ENCODE assay signal across 8 cellular contexts in the genomic region with DNA sequence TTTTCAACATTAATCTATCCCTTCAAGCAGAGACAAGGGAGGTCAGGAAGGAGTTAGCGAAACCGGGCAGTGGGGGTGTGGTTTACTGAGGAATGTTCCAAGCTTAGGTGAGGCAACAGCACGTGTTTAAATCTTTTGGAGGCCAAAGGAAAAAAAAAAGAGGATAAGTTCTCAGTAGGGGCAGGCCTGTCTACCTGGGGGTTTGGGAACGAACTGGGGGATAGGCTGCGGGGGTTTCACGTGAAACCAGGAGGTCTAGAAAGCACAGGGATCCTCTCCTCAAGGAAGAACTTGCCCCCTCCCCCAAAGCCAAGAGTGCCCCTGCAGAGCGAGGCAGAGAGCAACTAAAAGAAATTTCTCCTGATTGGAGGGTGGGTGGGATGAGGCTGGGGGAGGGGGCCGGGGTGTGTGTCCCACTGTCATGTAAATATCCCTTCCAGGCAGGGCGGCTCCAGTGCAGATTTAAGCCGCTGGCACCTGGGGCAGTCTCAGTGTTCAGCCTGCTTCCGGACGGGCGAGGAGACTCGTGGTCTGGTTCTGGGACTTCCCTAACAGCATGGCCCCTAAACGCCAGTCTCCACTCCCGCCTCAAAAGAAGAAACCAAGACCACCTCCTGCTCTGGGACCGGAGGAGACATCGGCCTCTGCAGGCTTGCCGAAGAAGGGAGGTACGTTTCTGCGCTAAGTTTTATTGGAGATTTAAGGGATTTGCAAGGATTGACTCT. TPM values are rescaled to one million over a fixed set of nuclear protein-coding genes. Genes with fewer than 3 reads are reported as not detected.
A peak's percentile ranks its signal among the peaks of the same experiment; 100 is the strongest.
DNase-seq lines count a peak whose midpoint lies in the region; ATAC-seq, FAIRE-seq and TF ChIP-seq lines count a peak whose summit lies in the region.

No MANE protein-coding gene starts in this region.

- WGBS in A549 (ENCODE audit: missing lambda C conversion rate): 6% methylated on average over 20 of the region's 21 CpGs

- TF ChIP-seq CTCF in A549 (IDR thresholded peaks at IDR 0.05) (no peak), GM12865 (IDR thresholded peaks at IDR 0.05; ENCODE audit: insufficient read depth, low read depth, low read length, missing control alignments) (no peak)

- DNase-seq in A549 (ENCODE audit: low read depth in 1 of 2, low spot score in 1 of 2) (peak; percentile 55 to 56), GM12865 (ENCODE audit: low read depth) (peak; percentile 90), NCI-H146 (lab: John Stamatoyannopoulos, UW) (peak; percentile 68), iPS DF 19.7 (ENCODE audit: low read depth, low spot score) (peak; percentile 85), sciatic nerve (ENCODE audit: low spot score) (peak; percentile 69), epidermal melanocyte (ENCODE audit: insufficient read length, low spot score) (no peak), A172 (ENCODE audit: low spot score) (no peak)
- peak; percentile 59 for DNase-seq in activated naive CD8-positive, alpha-beta T cell treated with anti-CD3 and anti-CD28 coated beads for 36 hours

- POLR2A ChIA-PET in A549 (lab: Yijun Ruan, JAX): interaction anchor here (0.6 to 2.2 kb wide), 6 partner anchors 11 to 48 kb away, joined by 3 to 24 read pairs (median 5); a partner anchor contains a TSS

- peak overlapping the region; percentile 91 for H3K4me2 ChIP-seq in A549

- H3K27ac Mint-ChIP-seq in activated naive CD8-positive, alpha-beta T cell treated with anti-CD3 and anti-CD28 coated beads for 36 hours: peak overlapping the region; percentile 96

- no peak for TF ChIP-seq RAD21 in A549 (conservative IDR thresholded peaks at IDR 0.05 in 1 of 2, IDR thresholded peaks at IDR 0.05 in 1 of 2)

- FAIRE-seq in A549 (lab: Jason Lieb, UNC): no peak

- intact Hi-C loops in sciatic nerve (cut with DNase I): no loop called here

- TF ChIP-seq EP300 in A549 (IDR thresholded peaks at IDR 0.05): no peak

- H3K27me3 Mint-ChIP-seq in activated naive CD8-positive, alpha-beta T cell treated with anti-CD3 and anti-CD28 coated beads for 36 hours: no peaks in the 10 kb centered on the region

- H3K4me1 Mint-ChIP-seq in activated naive CD8-positive, alpha-beta T cell treated with anti-CD3 and anti-CD28 coated beads for 36 hours: peaks cover 44% of the 10 kb centered on the region

- no peaks in the 10 kb centered on the region for H3K9me3 Mint-ChIP-seq in activated naive CD8-positive, alpha-beta T cell treated with anti-CD3 and anti-CD28 coated beads for 36 hours

- H3K27ac ChIP-seq in A549: peak overlapping the region; percentile 97 to 98

- peak; percentile 54 for TF ChIP-seq POLR2A in A549 (IDR thresholded peaks at IDR 0.05; ENCODE audit: low read length)

- ATAC-seq in A549 (peak; percentile 55 to 67; a peak in 5 of 6 replicates), sciatic nerve (peak; percentile 64)

- H3K36me3 Mint-ChIP-seq in activated naive CD8-positive, alpha-beta T cell treated with anti-CD3 and anti-CD28 coated beads for 36 hours: peaks cover 27% of the 10 kb centered on the region

- peaks cover 34% of the 10 kb centered on the region for H3K4me1 ChIP-seq in A549

- CTCF ChIA-PET in A549 (lab: Yijun Ruan, JAX): interaction anchor here (0.6 to 2.5 kb wide), 5 partner anchors 19 to 853 kb away, joined by 3 to 13 read pairs (median 4); a partner anchor contains a TSS

- H3K9me3 ChIP-seq in A549: no peaks in the 10 kb centered on the region

- H3K4me3 ChIP-seq in A549 (peak overlapping the region; percentile 69), GM12865 (ENCODE audit: low read depth, low read length) (peak overlapping the region; percentile 87)

- H3K4me3 Mint-ChIP-seq in activated naive CD8-positive, alpha-beta T cell treated with anti-CD3 and anti-CD28 coated beads for 36 hours: peak overlapping the region; percentile 97

TF ChIP-seq in A549, 52 proteins besides CTCF, POLR2A, EP300 and RAD21:
- TF ChIP-seq, protein P1, sequence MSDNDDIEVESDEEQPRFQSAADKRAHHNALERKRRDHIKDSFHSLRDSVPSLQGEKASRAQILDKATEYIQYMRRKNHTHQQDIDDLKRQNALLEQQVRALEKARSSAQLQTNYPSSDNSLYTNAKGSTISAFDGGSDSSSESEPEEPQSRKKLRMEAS (IDR thresholded peaks at IDR 0.05): peak; percentile 86
- TF ChIP-seq CEBPB (IDR thresholded peaks at IDR 0.05): peak; percentile 37 to 63; a peak in 2 of 4 replicates
- TF ChIP-seq CBX2 (IDR thresholded peaks at IDR 0.05; ENCODE audit: borderline replicate concordance, low read depth): no peak
- TF ChIP-seq, protein P2, sequence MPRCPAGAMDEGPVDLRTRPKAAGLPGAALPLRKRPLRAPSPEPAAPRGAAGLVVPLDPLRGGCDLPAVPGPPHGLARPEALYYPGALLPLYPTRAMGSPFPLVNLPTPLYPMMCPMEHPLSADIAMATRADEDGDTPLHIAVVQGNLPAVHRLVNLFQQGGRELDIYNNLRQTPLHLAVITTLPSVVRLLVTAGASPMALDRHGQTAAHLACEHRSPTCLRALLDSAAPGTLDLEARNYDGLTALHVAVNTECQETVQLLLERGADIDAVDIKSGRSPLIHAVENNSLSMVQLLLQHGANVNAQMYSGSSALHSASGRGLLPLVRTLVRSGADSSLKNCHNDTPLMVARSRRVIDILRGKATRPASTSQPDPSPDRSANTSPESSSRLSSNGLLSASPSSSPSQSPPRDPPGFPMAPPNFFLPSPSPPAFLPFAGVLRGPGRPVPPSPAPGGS (IDR thresholded peaks at IDR 0.05): 0 out of 3 replicates have a peak, but pooled peaks have one; percentile 4

RNA-seq across cellular contexts. Expression of a gene that starts 5.5 kb away (rescaled TPM):
- 293 and 518 TPM in 2 replicates for polyA plus RNA-seq in A549 (2011; rRNA removed)
- 78.7 and 85.2 TPM in 2 replicates for polyA plus RNA-seq in A549 (2012; cell fraction: cytosol; rRNA removed)
- 34.6 and 48.0 TPM in 2 replicates for polyA plus RNA-seq in A549 (2012; cell fraction: nucleus; rRNA removed)
- 538 to 546 TPM (median 544 TPM) in 3 replicates for polyA plus RNA-seq in A549 (2017; fragmentation: RNase III; extraction: RNeasy Plus Mini Kit Qiagen cat#74134 plus additional on column Dnase treatment)
- 108 TPM in 2 replicates for polyA minus RNA-seq in A549 (2011; rRNA and poly(A)+ RNA removed)
- total RNA-seq in activated naive CD8-positive, alpha-beta T cell treated with anti-CD3 and anti-CD28 coated beads for 36 hours: 100 to 1,000 TPM; 953 to 971 TPM
- 222 TPM for total RNA-seq in sciatic nerve
- 1,187 and 1,647 TPM in 2 replicates for total RNA-seq in A172 (2014; rRNA removed; shearing (Covaris generic))

RNA-seq across cellular contexts. Expression of a gene that starts 18.8 kb away (rescaled TPM):
- polyA plus RNA-seq in A549 (2011; rRNA removed) (7.6 and 9.0 TPM in 2 replicates), A549 (2017; fragmentation: RNase III; extraction: RNeasy Plus Mini Kit Qiagen cat#74134 plus additional on column Dnase treatment) (14.1 to 16.7 TPM (median 16.3 TPM) in 3 replicates)
- polyA plus RNA-seq in A549 (2012; cell fraction: cytosol; rRNA removed): 22.0 and 24.5 TPM in 2 replicates
- 81.5 and 93.7 TPM in 2 replicates for polyA plus RNA-seq in A549 (2012; cell fraction: nucleus; rRNA removed)
- 6.4 and 12.6 TPM in 2 replicates for polyA minus RNA-seq in A549 (2011; rRNA and poly(A)+ RNA removed)
- total RNA-seq in activated naive CD8-positive, alpha-beta T cell treated with anti-CD3 and anti-CD28 coated beads for 36 hours: 1 to 10 TPM; 7.2 to 7.8 TPM
- 9.9 TPM for total RNA-seq in sciatic nerve
- 16.6 and 18.1 TPM in 2 replicates for total RNA-seq in A172 (2014; rRNA removed; shearing (Covaris generic))

RNA-seq across cellular contexts. Expression of a gene that starts 26.9 kb away (rescaled TPM):
- 57.3 and 62.8 TPM in 2 replicates for polyA plus RNA-seq in A549 (2011; rRNA removed)
- polyA plus RNA-seq in A549 (2012; cell fraction: cytosol; rRNA removed): 184 and 236 TPM in 2 replicates
- polyA plus RNA-seq in A549 (2012; cell fraction: nucleus; rRNA removed): 313 and 398 TPM in 2 replicates
- polyA plus RNA-seq in A549 (2017; fragmentation: RNase III; extraction: RNeasy Plus Mini Kit Qiagen cat#74134 plus additional on column Dnase treatment): 113 to 117 TPM (median 114 TPM) in 3 replicates
- polyA minus RNA-seq in A549 (2011; rRNA and poly(A)+ RNA removed): 47.5 and 81.7 TPM in 2 replicates
- total RNA-seq in activated naive CD8-positive, alpha-beta T cell treated with anti-CD3 and anti-CD28 coated beads for 36 hours: 10 to 100 TPM; 34.3 to 38.1 TPM
- 28.4 TPM for total RNA-seq in sciatic nerve
- total RNA-seq in A172 (2014; rRNA removed; shearing (Covaris generic)): 239 and 244 TPM in 2 replicates

RNA-seq across cellular contexts. Expression of a gene that starts 40.4 kb away (rescaled TPM):
- polyA plus RNA-seq in A549 (2011; rRNA removed): 37.6 and 55.5 TPM in 2 replicates
- polyA plus RNA-seq in A549 (2012; cell fraction: cytosol; rRNA removed): 133 and 189 TPM in 2 replicates
- 101 and 188 TPM in 2 replicates for polyA plus RNA-seq in A549 (2012; cell fraction: nucleus; rRNA removed)
- polyA plus RNA-seq in A549 (2017; fragmentation: RNase III; extraction: RNeasy Plus Mini Kit Qiagen cat#74134 plus additional on column Dnase treatment): 66.2 to 77.5 TPM (median 75.7 TPM) in 3 replicates
- 11.5 and 16.4 TPM in 2 replicates for polyA minus RNA-seq in A549 (2011; rRNA and poly(A)+ RNA removed)
- total RNA-seq in activated naive CD8-positive, alpha-beta T cell treated with anti-CD3 and anti-CD28 coated beads for 36 hours: 10 to 100 TPM; 47.1 to 52.6 TPM
- total RNA-seq in sciatic nerve: 7.4 TPM
- 153 and 193 TPM in 2 replicates for total RNA-seq in A172 (2014; rRNA removed; shearing (Covaris generic))

Comparison
In these comparisons a context has a peak if more than half of its experiments do, and no peak if none do; other contexts are left out.
1. DNase-seq: peak in A549 (2 of 2), GM12865 (single experiment), NCI-H146 (single experiment), activated naive CD8-positive, alpha-beta T cell treated with anti-CD3 and anti-CD28 coated beads for 36 hours (single experiment), iPS DF 19.7 (single experiment) and sciatic nerve (single experiment); none in epidermal melanocyte (single experiment) and A172 (single experiment).